Comparison of ENCODE assay signal across 1 cellular context in genomic region chr15:75452968-75453702, GRCh38.
TF ChIP-seq lines count a peak whose summit lies in the region.

No MANE protein-coding gene starts in this region.

TF ChIP-seq in GM12878, 131 proteins besides CTCF, POLR2A, EP300 and RAD21 (continued from another document):
- TF ChIP-seq, protein P1, sequence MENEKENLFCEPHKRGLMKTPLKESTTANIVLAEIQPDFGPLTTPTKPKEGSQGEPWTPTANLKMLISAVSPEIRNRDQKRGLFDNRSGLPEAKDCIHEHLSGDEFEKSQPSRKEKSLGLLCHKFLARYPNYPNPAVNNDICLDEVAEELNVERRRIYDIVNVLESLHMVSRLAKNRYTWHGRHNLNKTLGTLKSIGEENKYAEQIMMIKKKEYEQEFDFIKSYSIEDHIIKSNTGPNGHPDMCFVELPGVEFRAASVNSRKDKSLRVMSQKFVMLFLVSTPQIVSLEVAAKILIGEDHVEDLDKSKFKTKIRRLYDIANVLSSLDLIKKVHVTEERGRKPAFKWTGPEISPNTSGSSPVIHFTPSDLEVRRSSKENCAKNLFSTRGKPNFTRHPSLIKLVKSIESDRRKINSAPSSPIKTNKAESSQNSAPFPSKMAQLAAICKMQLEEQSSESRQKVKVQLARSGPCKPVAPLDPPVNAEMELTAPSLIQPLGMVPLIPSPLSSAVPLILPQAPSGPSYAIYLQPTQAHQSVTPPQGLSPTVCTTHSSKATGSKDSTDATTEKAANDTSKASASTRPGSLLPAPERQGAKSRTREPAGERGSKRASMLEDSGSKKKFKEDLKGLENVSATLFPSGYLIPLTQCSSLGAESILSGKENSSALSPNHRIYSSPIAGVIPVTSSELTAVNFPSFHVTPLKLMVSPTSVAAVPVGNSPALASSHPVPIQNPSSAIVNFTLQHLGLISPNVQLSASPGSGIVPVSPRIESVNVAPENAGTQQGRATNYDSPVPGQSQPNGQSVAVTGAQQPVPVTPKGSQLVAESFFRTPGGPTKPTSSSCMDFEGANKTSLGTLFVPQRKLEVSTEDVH (IDR thresholded peaks at IDR 0.05; ENCODE audit: low read depth, partially characterized antibody) = no peak
- TF ChIP-seq NR2C1 (IDR thresholded peaks at IDR 0.05) (no peak), EGR1 (IDR thresholded peaks at IDR 0.05; ENCODE audit: borderline replicate concordance in 1 of 2, low read depth in 2 of 2, low read length in 2 of 2) (peak in 1 of 2 experiments; percentile 76; a peak in 2 of 3 replicates), ETV6 (conservative IDR thresholded peaks at IDR 0.05 in 1 of 2, IDR thresholded peaks at IDR 0.05 in 1 of 2; ENCODE audit: borderline replicate concordance in 1 of 2, low read depth in 1 of 2) (peak in 1 of 2 experiments; percentile 56; a peak in 1 of 4 replicates), RCOR1 (conservative IDR thresholded peaks at IDR 0.05; ENCODE audit: low read depth, low read length) (0 out of 2 replicates have a peak, but pooled peaks have one; percentile 42), RB1 (IDR thresholded peaks at IDR 0.05; ENCODE audit: borderline replicate concordance) (no peak), NBN (IDR thresholded peaks at IDR 0.05) (no peak; the same call in 1 of the 2 replicates), TCF12 (IDR thresholded peaks at IDR 0.05; ENCODE audit: low read depth, low read length) (peak; percentile 38; the same call in 1 of the 2 replicates)
TF ChIP-seq in GM12878: peak in this region for 16.
